25 cellular contexts compared by ENCODE assay signal in genomic region chr12:102902093-102902492, GRCh38. TPM values are rescaled to one million over a fixed set of nuclear protein-coding genes. Genes with fewer than 3 reads are reported as not detected.
DNase-seq lines count a peak whose midpoint lies in the region; ATAC-seq and TF ChIP-seq lines count a peak whose summit lies in the region.
"Had no signal": no experiment of that assay in that cellular context is flagged by ENCODE, and none has a peak within 500 bp of the region (broad histone marks: within the 10 kb centered on the region; RNA-seq: fewer than 3 reads in every experiment).

No MANE protein-coding gene starts in this region.

- H3K27ac Mint-ChIP-seq in T-helper 2 cell treated with Interferon-gamma antibody and Interleukin-4, amounts not matched to agents 5 μg/mL and 100 μg/mL, for 36 hours: no peak overlapping the region
- H3K27ac Mint-ChIP-seq: CD14-positive monocyte; CD4-positive, alpha-beta T cell; CD8-positive, alpha-beta memory T cell; GM23338; H9 had no signal

- no peaks in the 10 kb centered on the region for H3K9me3 Mint-ChIP-seq in T-helper 2 cell treated with Interferon-gamma antibody and Interleukin-4, amounts not matched to agents 5 μg/mL and 100 μg/mL, for 36 hours
- H3K9me3 Mint-ChIP-seq: CD4-positive, alpha-beta T cell; CD8-positive, alpha-beta memory T cell; GM23338; H9 had no signal

- intact Hi-C loops in right lobe of liver (cut with DNase I): no loop called here

- no peaks in the 10 kb centered on the region for H3K27me3 ChIP-seq in right lobe of liver
- H3K27me3 ChIP-seq: BLaER1 treated with 17β-estradiol and CSF1 and Interleukin-3, amounts not matched to agents 10 nM and 100 nM had no signal

- no peak overlapping the region for H3K4me3 Mint-ChIP-seq in T-helper 2 cell treated with Interferon-gamma antibody and Interleukin-4, amounts not matched to agents 5 μg/mL and 100 μg/mL, for 36 hours
- H3K4me3 Mint-ChIP-seq: CD14-positive monocyte; CD4-positive, alpha-beta T cell; CD8-positive, alpha-beta memory T cell; GM23338; H9 had no signal

- H3K4me3 ChIP-seq in right lobe of liver: no peak overlapping the region
- H3K4me3 ChIP-seq: A549; BLaER1 treated with 17β-estradiol and CSF1 and Interleukin-3, amounts not matched to agents 10 nM and 100 nM; GM23338 had no signal

- H3K4me1 Mint-ChIP-seq in T-helper 2 cell treated with Interferon-gamma antibody and Interleukin-4, amounts not matched to agents 5 μg/mL and 100 μg/mL, for 36 hours (ENCODE audit: low read depth): no peaks in the 10 kb centered on the region
- H3K4me1 Mint-ChIP-seq: CD14-positive monocyte; CD8-positive, alpha-beta memory T cell; GM23338; H9 had no signal

- 41% methylated on average over 3 of the region's 3 CpGs for WGBS in right lobe of liver (ENCODE audit: insufficient coverage, low coverage, low lambda C conversion rate, missing lambda C conversion rate)

- no peak for TF ChIP-seq CTCF in right lobe of liver (IDR thresholded peaks at IDR 0.05)

- H3K27ac ChIP-seq in right lobe of liver: peak overlapping the region in 2 of 3 donors; percentile 64 to 79
- H3K27ac ChIP-seq: A549; BLaER1 treated with 17β-estradiol and CSF1 and Interleukin-3, amounts not matched to agents 10 nM and 100 nM had no signal

- peaks cover 0 to 39% (median 0%) of the 10 kb centered on the region in 4 donors for H3K36me3 ChIP-seq in right lobe of liver
- H3K36me3 ChIP-seq: BE2C; BLaER1 treated with 17β-estradiol and CSF1 and Interleukin-3, amounts not matched to agents 10 nM and 100 nM had no signal

- no peaks in the 10 kb centered on the region for H3K36me3 Mint-ChIP-seq in T-helper 2 cell treated with Interferon-gamma antibody and Interleukin-4, amounts not matched to agents 5 μg/mL and 100 μg/mL, for 36 hours (ENCODE audit: low read depth)
- H3K36me3 Mint-ChIP-seq: CD14-positive monocyte; CD8-positive, alpha-beta memory T cell had no signal

- peaks cover 3% of the 10 kb centered on the region for H3K27me3 Mint-ChIP-seq in T-helper 2 cell treated with Interferon-gamma antibody and Interleukin-4, amounts not matched to agents 5 μg/mL and 100 μg/mL, for 36 hours (ENCODE audit: low read depth)

- ATAC-seq in GM18861 (IDR thresholded peaks at IDR 0.05; ENCODE audit: unreplicated experiment): peak; percentile 43
- ATAC-seq in HG03432 (IDR thresholded peaks at IDR 0.05; ENCODE audit: unreplicated experiment): peak; percentile 43
- ATAC-seq in left lobe of liver: peak; percentile 2
- ATAC-seq in right lobe of liver: no peak
- ATAC-seq: A549, GM23338, HCT116 had no signal

- no peaks in the 10 kb centered on the region for H3K9me3 ChIP-seq in right lobe of liver
- H3K9me3 ChIP-seq: A549; BE2C; BLaER1 treated with 17β-estradiol and CSF1 and Interleukin-3, amounts not matched to agents 10 nM and 100 nM had no signal

- H3K4me1 ChIP-seq in right lobe of liver: peaks cover 0 to 81% (median 32%) of the 10 kb centered on the region in 4 donors
- H3K4me1 ChIP-seq: BE2C had no signal

- DNase-seq in left lobe of liver (ENCODE audit: low spot score) (no peak), right lobe of liver (no peak), NCI-H1417 (lab: John Stamatoyannopoulos, UW) (no peak), NCI-H1092 treated with DMSO at 0.1 percent for 48 hours (lab: John Stamatoyannopoulos, UW) (no peak), SIG-M5 treated with dmso at 0.1 percent for 504 hours (lab: John Stamatoyannopoulos, UW; ENCODE audit: unreplicated experiment) (no peak)
- DNase-seq in T-helper 2 cell treated with Interferon-gamma antibody and Interleukin-4, amounts not matched to agents 5 μg/mL and 100 μg/mL, for 36 hours (ENCODE audit: low spot score): no peak
- DNase-seq: 8988T; ACHN; AML-193; BE2C; CD4-positive, alpha-beta T cell; CD8-positive, alpha-beta memory T cell; DMS 273 treated with DMSO at 0.1 percent for 48 hours; DMS79; EL; GDM1; H9 had no signal

- TF ChIP-seq POLR2A in right lobe of liver (IDR thresholded peaks at IDR 0.05): no peak

RNA-seq across cellular contexts. Expression of gene PAH, which starts 15.0 kb away (rescaled TPM):
- total RNA-seq in left lobe of liver (1,162 TPM), right lobe of liver (1,000 to 10,000 TPM in 3 of 6 experiments, 100 to 1,000 TPM in 3; 873 to 2,034 (median 1,035) TPM)
- total RNA-seq: CD4-positive, alpha-beta T cell had no signal

RNA-seq across cellular contexts. Expression of gene ASCL1, which starts 55.4 kb away (rescaled TPM):
- total RNA-seq in left lobe of liver (not detected), right lobe of liver (1 to 10 TPM in 1 of 6 experiments, under 1 TPM in 5; 0.18 to 1.6 (median 0.33) TPM)
- total RNA-seq: CD4-positive, alpha-beta T cell; CD8-positive, alpha-beta memory T cell; GM23338; H4; H9 had no signal

Comparison
In these comparisons a context has a peak if more than half of its experiments do, and no peak if none do; other contexts are left out.
1. ATAC-seq: peak in GM18861 (single experiment), HG03432 (single experiment) and left lobe of liver (single experiment); none in right lobe of liver (0 of 4).